Comparison of ENCODE assay signal across 16 cellular contexts in the genomic region with DNA sequence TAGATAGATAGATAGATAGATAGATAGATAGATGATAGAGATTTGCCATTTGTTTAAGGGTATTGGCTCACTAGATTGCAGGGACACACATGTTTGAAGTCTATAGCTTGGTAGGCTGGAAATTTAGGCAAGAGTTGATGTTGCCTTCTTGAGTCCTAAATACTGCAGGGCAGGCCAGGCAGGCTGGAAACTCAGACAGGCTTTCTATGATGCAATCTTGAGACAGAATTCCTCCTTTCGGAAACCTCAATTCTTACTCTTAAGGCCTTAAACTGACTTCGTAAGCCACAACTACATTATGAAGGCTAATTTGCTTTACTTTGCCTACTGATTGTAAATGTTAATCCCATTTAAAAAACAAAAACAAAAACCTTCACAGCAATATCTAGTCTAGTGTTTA.
DNase-seq lines count a peak whose midpoint lies in the region; TF ChIP-seq lines count a peak whose summit lies in the region.
"Had no signal": no experiment of that assay in that cellular context is flagged by ENCODE, and none has a peak within 500 bp of the region (broad histone marks: within the 10 kb centered on the region; RNA-seq: fewer than 3 reads in every experiment).

No MANE protein-coding gene starts in this region.

- no peaks in the 10 kb centered on the region for H3K4me1 ChIP-seq in ovary (ENCODE audit: insufficient read depth)
- H3K4me1 ChIP-seq: BLaER1 treated with 17β-estradiol and CSF1 and Interleukin-3, amounts not matched to agents 10 nM and 100 nM had no signal

- H3K36me3 Mint-ChIP-seq in activated naive CD4-positive, alpha-beta T cell treated with anti-CD3 and anti-CD28 coated beads, Interleukin-2, amount 50 U/mL, for 24 hours = no peaks in the 10 kb centered on the region

- H3K4me3 ChIP-seq in ovary = no peak overlapping the region
- H3K4me3 ChIP-seq: BLaER1 treated with 17β-estradiol and CSF1 and Interleukin-3, amounts not matched to agents 10 nM and 100 nM; MG63; PC-9 had no signal

- peak overlapping the region; percentile 27 for H3K27ac Mint-ChIP-seq in activated naive CD4-positive, alpha-beta T cell treated with anti-CD3 and anti-CD28 coated beads, Interleukin-2, amount 50 U/mL, for 24 hours

- no peaks in the 10 kb centered on the region for H3K9me3 Mint-ChIP-seq in activated naive CD4-positive, alpha-beta T cell treated with anti-CD3 and anti-CD28 coated beads, Interleukin-2, amount 50 U/mL, for 24 hours

- TF ChIP-seq CTCF in ovary (IDR thresholded peaks at IDR 0.05) = no peak

- no peak for TF ChIP-seq POLR2A in ovary (IDR thresholded peaks at IDR 0.05)

- intact Hi-C loops in ovary (cut with DNase I) = no loop called here
- intact Hi-C loops in head of caudate nucleus (cut with DNase I) = no loop called here

- no peaks in the 10 kb centered on the region for H3K27me3 ChIP-seq in ovary
- H3K27me3 ChIP-seq: BLaER1 treated with 17β-estradiol and CSF1 and Interleukin-3, amounts not matched to agents 10 nM and 100 nM; MG63 had no signal

- H3K36me3 ChIP-seq in ovary = no peaks in the 10 kb centered on the region
- H3K36me3 ChIP-seq: BLaER1 treated with 17β-estradiol and CSF1 and Interleukin-3, amounts not matched to agents 10 nM and 100 nM; MG63 had no signal

- H3K4me1 Mint-ChIP-seq in activated naive CD4-positive, alpha-beta T cell treated with anti-CD3 and anti-CD28 coated beads, Interleukin-2, amount 50 U/mL, for 24 hours = no peaks in the 10 kb centered on the region

- no peaks in the 10 kb centered on the region for H3K9me3 ChIP-seq in ovary
- H3K9me3 ChIP-seq: BLaER1 treated with 17β-estradiol and CSF1 and Interleukin-3, amounts not matched to agents 10 nM and 100 nM; MG63 had no signal

- no peak overlapping the region for H3K4me3 Mint-ChIP-seq in activated naive CD4-positive, alpha-beta T cell treated with anti-CD3 and anti-CD28 coated beads, Interleukin-2, amount 50 U/mL, for 24 hours

- no peak overlapping the region for H3K27ac ChIP-seq in ovary
- H3K27ac ChIP-seq: 22Rv1; BLaER1 treated with 17β-estradiol and CSF1 and Interleukin-3, amounts not matched to agents 10 nM and 100 nM; PC-9 had no signal

- no peaks in the 10 kb centered on the region for H3K27me3 Mint-ChIP-seq in activated naive CD4-positive, alpha-beta T cell treated with anti-CD3 and anti-CD28 coated beads, Interleukin-2, amount 50 U/mL, for 24 hours

- TF ChIP-seq EP300 in ovary (IDR thresholded peaks at IDR 0.05) = no peak

- whole genome bisulfite sequencing in ovary, 3 donors = 95 to 99% (median 95%) methylated on average over 2 of the region's 2 CpGs

- no peak for DNase-seq in activated naive CD4-positive, alpha-beta T cell (lab: John Stamatoyannopoulos, UW)
- DNase-seq in astrocyte of the hippocampus (ENCODE audit: low read depth, low spot score) (peak; percentile 10), iris pigment epithelial cell (ENCODE audit: low read depth) (peak; percentile 16), DMS79 treated with DMSO at 0.1 percent for 48 hours (lab: John Stamatoyannopoulos, UW) (no peak), HCEC 1CT (no peak), ovary (no peak), head of caudate nucleus (no peak)
- DNase-seq: KG1, MG63, NCI-H1105 treated with DMSO at 0.1 percent for 48 hours, NCI-H187 treated with DMSO at 0.1 percent for 48 hours, NCI-H446, PC-9 had no signal

Comparison
In these comparisons a context has a peak if more than half of its experiments do, and no peak if none do; other contexts are left out.
1. DNase-seq: peak in astrocyte of the hippocampus (single experiment) and iris pigment epithelial cell (single experiment); none in activated naive CD4-positive, alpha-beta T cell (0 of 4), DMS79 treated with DMSO at 0.1 percent for 48 hours (single experiment), HCEC 1CT (single experiment), ovary (0 of 5) and head of caudate nucleus (0 of 42).